In genomic region chr11:118295834-118296454, GRCh38 we compare ENCODE assay signal across 8 cellular contexts. TPM values are rescaled to one million over a fixed set of nuclear protein-coding genes. Genes with fewer than 3 reads are reported as not detected.
A peak's percentile ranks its signal among the peaks of the same experiment; 100 is the strongest.
DNase-seq lines count a peak whose midpoint lies in the region; ATAC-seq and TF ChIP-seq lines count a peak whose summit lies in the region.

No MANE protein-coding gene starts in this region.

- ATAC-seq in naive thymus-derived CD8-positive, alpha-beta T cell, result peak; percentile 80 to 82
- no peak for ATAC-seq in HG03108 (IDR thresholded peaks at IDR 0.05; ENCODE audit: unreplicated experiment)

- CTCF ChIA-PET in AG04449 (lab: Yijun Ruan, JAX), result interaction anchor here (0.6 to 2.1 kb wide), 17 partner anchors 8 to 1060 kb away, joined by 3 to 11 read pairs (median 4); partner anchors contain the start of gene MPZL2

- H3K4me3 Mint-ChIP-seq in naive thymus-derived CD8-positive, alpha-beta T cell, result peak overlapping the region in 3 of 10 donors; percentile 9 to 30 (median 22)

- POLR2A ChIA-PET in AG04449 (lab: Yijun Ruan, JAX), result no interaction called here
- POLR2A ChIA-PET in naive thymus-derived CD8-positive, alpha-beta T cell (lab: Charles Lee), result interaction anchor here (0.6 to 2.7 kb wide), 9 partner anchors 9 to 153 kb away, joined by 3 to 20 read pairs (median 5); partner anchors contain the start of genes CD3E and UBE4A

- peaks cover 0 to 1% (median 0%) of the 10 kb centered on the region in 5 donors for H3K27me3 Mint-ChIP-seq in naive thymus-derived CD8-positive, alpha-beta T cell

- H3K36me3 Mint-ChIP-seq in naive thymus-derived CD8-positive, alpha-beta T cell, result no peaks in the 10 kb centered on the region

- H3K4me1 Mint-ChIP-seq in naive thymus-derived CD8-positive, alpha-beta T cell, result peaks cover 17 to 41% (median 27%) of the 10 kb centered on the region in 4 donors

- DNase-seq in AG04449 (ENCODE audit: low read depth, low spot score), result no peak
- peak; percentile 24 for DNase-seq in SKM-1 treated with dmso at 0.1 percent for 144 hours (lab: John Stamatoyannopoulos, UW; ENCODE audit: unreplicated experiment)
- peak; percentile 47 for DNase-seq in cerebellar cortex (ENCODE audit: low spot score)
- peak in 9 of 10 donors; percentile 25 to 76 (median 37) for DNase-seq in naive thymus-derived CD8-positive, alpha-beta T cell
- no peak for DNase-seq in NCI-H510A treated with DMSO at 0.1 percent for 48 hours (lab: John Stamatoyannopoulos, UW)
- no peak for DNase-seq in amniotic stem cell (lab: John Stamatoyannopoulos, UW)

- peak overlapping the region; percentile 63 to 92 (median 84) for H3K27ac Mint-ChIP-seq in naive thymus-derived CD8-positive, alpha-beta T cell

- H3K4me3 ChIP-seq in AG04449 (ENCODE audit: low read depth, low read length) (no peak overlapping the region), GM12875 (ENCODE audit: low read depth, low read length) (no peak overlapping the region)

- H3K9me3 Mint-ChIP-seq in naive thymus-derived CD8-positive, alpha-beta T cell, result no peaks in the 10 kb centered on the region

- TF ChIP-seq CTCF in AG04449 (IDR thresholded peaks at IDR 0.05; ENCODE audit: insufficient read depth, low read length, missing control alignments) (peak; percentile 34), GM12875 (IDR thresholded peaks at IDR 0.05; ENCODE audit: borderline replicate concordance, insufficient read depth, low read depth, low read length) (peak; percentile 35; the same call in 1 of the 2 replicates)

RNA-seq across cellular contexts. Expression of gene CD3E, which starts 8.6 kb away (rescaled TPM):
- total RNA-seq in naive thymus-derived CD8-positive, alpha-beta T cell, result 100 to 1,000 TPM; 564 to 620 TPM
- 1,000 to 10,000 TPM in 1 of 3 donors, 100 to 1,000 TPM in 2; 811 to 1,213 (median 948) TPM for polyA plus RNA-seq in naive thymus-derived CD8-positive, alpha-beta T cell

RNA-seq across cellular contexts. Expression of gene MPZL2, which starts 31.8 kb away (rescaled TPM):
- 1 to 10 TPM; 2.8 to 3.1 TPM for total RNA-seq in naive thymus-derived CD8-positive, alpha-beta T cell
- 1 to 10 TPM in 2 of 3 donors, under 1 TPM in 1; 0.94 to 3.1 (median 1.2) TPM for polyA plus RNA-seq in naive thymus-derived CD8-positive, alpha-beta T cell

RNA-seq across cellular contexts. Expression of gene MPZL3, which starts 43.8 kb away (rescaled TPM):
- total RNA-seq in naive thymus-derived CD8-positive, alpha-beta T cell, result 10 to 100 TPM; 11.2 to 12.6 TPM
- 1 to 10 TPM; 1.9 to 3.4 (median 3.2) TPM for polyA plus RNA-seq in naive thymus-derived CD8-positive, alpha-beta T cell

RNA-seq across cellular contexts. Expression of gene CD3D, which starts 46.6 kb away (rescaled TPM):
- 100 to 1,000 TPM; 355 to 362 TPM for total RNA-seq in naive thymus-derived CD8-positive, alpha-beta T cell
- 1,000 to 10,000 TPM; 1,161 to 1,259 (median 1,215) TPM for polyA plus RNA-seq in naive thymus-derived CD8-positive, alpha-beta T cell

RNA-seq across cellular contexts. Expression of gene CD3G, which starts 48.2 kb away (rescaled TPM):
- total RNA-seq in naive thymus-derived CD8-positive, alpha-beta T cell, result 100 to 1,000 TPM; 202 to 209 TPM
- polyA plus RNA-seq in naive thymus-derived CD8-positive, alpha-beta T cell, result 100 to 1,000 TPM; 397 to 400 (median 397) TPM

Comparison
In these comparisons a context has a peak if more than half of its experiments do, and no peak if none do; other contexts are left out.
1. DNase-seq: peak in SKM-1 treated with dmso at 0.1 percent for 144 hours (single experiment), cerebellar cortex (single experiment) and naive thymus-derived CD8-positive, alpha-beta T cell (9 of 10); none in AG04449 (single experiment), NCI-H510A treated with DMSO at 0.1 percent for 48 hours (single experiment) and amniotic stem cell (single experiment).